In genomic region chr5:119302449-119302848, GRCh38 we compare ENCODE assay signal across 12 cellular contexts. TPM values are rescaled to one million over a fixed set of nuclear protein-coding genes. Genes with fewer than 3 reads are reported as not detected.
DNase-seq lines count a peak whose midpoint lies in the region; ATAC-seq and TF ChIP-seq lines count a peak whose summit lies in the region.
"Had no signal": no experiment of that assay in that cellular context is flagged by ENCODE, and none has a peak within 500 bp of the region (broad histone marks: within the 10 kb centered on the region; RNA-seq: fewer than 3 reads in every experiment).

No MANE protein-coding gene starts in this region.

- H3K36me3 ChIP-seq in CD8-positive, alpha-beta T cell (ENCODE audit: insufficient read depth, low read length) = no peaks in the 10 kb centered on the region
- H3K36me3 ChIP-seq in mammary epithelial cell (ENCODE audit: insufficient read depth, low read length) = no peaks in the 10 kb centered on the region
- H3K36me3 ChIP-seq: neural progenitor cell had no signal

- H3K4me1 ChIP-seq in CD8-positive, alpha-beta T cell (ENCODE audit: insufficient read depth, low read length) = peaks cover 76% of the 10 kb centered on the region
- peaks cover 40% of the 10 kb centered on the region for H3K4me1 ChIP-seq in mammary epithelial cell (ENCODE audit: insufficient read depth, low read length)
- H3K4me1 ChIP-seq: neural progenitor cell had no signal

- TSS peak; percentile 40 for BruUV-seq in mammary epithelial cell (replicated peaks; lab: Mats Ljungman, UMichigan)

- peaks cover 87% of the 10 kb centered on the region for H3K4me1 Mint-ChIP-seq in CD8-positive, alpha-beta T cell (ENCODE audit: low read depth)
- H3K4me1 Mint-ChIP-seq: neural progenitor cell had no signal

- dilution Hi-C loops in mammary epithelial cell (cut with HindIII; ENCODE audit: low sequenced_read_pairs) = no loop called here

- H3K4me2 ChIP-seq in mammary epithelial cell (ENCODE audit: insufficient read depth, low read depth, low read length) = peak overlapping the region; percentile 74
- H3K4me2 ChIP-seq: neural progenitor cell had no signal

- POLR2A ChIA-PET in CD8-positive, alpha-beta T cell (lab: Charles Lee) = interaction anchor here (0.6 to 1.7 kb wide), 3 partner anchors 13 to 34 kb away, joined by 3 to 5 read pairs (median 3); no protein-coding TSS in a partner anchor

- no peak for ATAC-seq in CD8-positive, alpha-beta T cell
- peak; percentile 51 for ATAC-seq in omental fat pad (ENCODE audit: low FRiP score)

- H3K27me3 ChIP-seq in CD8-positive, alpha-beta T cell (ENCODE audit: insufficient read depth, low read length) = no peaks in the 10 kb centered on the region
- H3K27me3 ChIP-seq in mammary epithelial cell (ENCODE audit: insufficient read depth, low read length) = no peaks in the 10 kb centered on the region
- H3K27me3 ChIP-seq: neural progenitor cell had no signal

- H3K27ac ChIP-seq in CD8-positive, alpha-beta T cell (ENCODE audit: low read depth, low read length) = no peak overlapping the region
- peak overlapping the region; percentile 66 for H3K27ac ChIP-seq in mammary epithelial cell (ENCODE audit: insufficient read depth, low read depth, low read length)
- H3K27ac ChIP-seq: neural progenitor cell had no signal

- peak overlapping the region; percentile 99 for H3K27ac Mint-ChIP-seq in CD8-positive, alpha-beta T cell
- H3K27ac Mint-ChIP-seq: neural progenitor cell had no signal

- H3K4me3 Mint-ChIP-seq in CD8-positive, alpha-beta T cell = peak overlapping the region; percentile 64
- H3K4me3 Mint-ChIP-seq: neural progenitor cell had no signal

- no peak for DNase-seq in CD8-positive, alpha-beta T cell
- no peak for DNase-seq in Jurkat, Clone E6-1 (ENCODE audit: low read depth, low spot score)
- no peak for DNase-seq in mammary epithelial cell
- no peak for DNase-seq in omental fat pad (ENCODE audit: low spot score)
- DNase-seq in medulla oblongata (ENCODE audit: extremely low spot score) = no peak
- no peak for DNase-seq in stimulated activated CD8-positive, alpha-beta memory T cell treated with anti-CD3 and anti-CD28 coated beads, Interleukin-4, amount 100 ng/mL, for 48 hours
- DNase-seq in mucosa of gallbladder (ENCODE audit: low spot score) = no peak
- DNase-seq: cerebellar nuclear complex; DMS79; NCI-H2171; stimulated activated naive CD4-positive, alpha-beta T cell treated with Interleukin-2 at 50 U/mL for 16 hours had no signal

- H3K79me2 ChIP-seq in mammary epithelial cell (ENCODE audit: insufficient read depth, low read length) = peaks cover 38% of the 10 kb centered on the region

- no peaks in the 10 kb centered on the region for H3K9me3 Mint-ChIP-seq in CD8-positive, alpha-beta T cell

- intact Hi-C loops in CD8-positive, alpha-beta T cell (cut with DNase I, micrococcal nuclease) = loop anchor here in 1 of 2 experiments (2.0 kb wide), 2 partner anchors 14 to 28 kb away; no protein-coding TSS in a partner anchor
- intact Hi-C loops in mammary epithelial cell (cut with micrococcal nuclease) = loop anchor here (2.0 kb wide), 2 partner anchors 22 to 34 kb away; no protein-coding TSS in a partner anchor

- TF ChIP-seq CTCF in CD8-positive, alpha-beta T cell (IDR thresholded peaks at IDR 0.05) = no peak
- TF ChIP-seq CTCF in mammary epithelial cell (conservative IDR thresholded peaks at IDR 0.05 in 1 of 2, IDR thresholded peaks at IDR 0.05 in 1 of 2; ENCODE audit: extremely low read depth in 1 of 2, insufficient read depth in 1 of 2, low read depth in 1 of 2, low read length in 2 of 2) (no peak), omental fat pad (IDR thresholded peaks at IDR 0.05) (no peak)

- in situ Hi-C loops in mammary epithelial cell (cut with MboI; ENCODE audit: low sequenced_read_pairs in 2 of 2) = no loop called here

- CTCF ChIA-PET in CD8-positive, alpha-beta T cell (lab: Charles Lee) = interaction anchor here (0.6 to 1.8 kb wide), 6 partner anchors 13 to 109 kb away, joined by 3 to 8 read pairs (median 3); no protein-coding TSS in a partner anchor
- CTCF ChIA-PET in mammary epithelial cell (lab: Charles Lee; ENCODE audit: low non-redundant PET) = no interaction called here

- H4K20me1 ChIP-seq in mammary epithelial cell (ENCODE audit: insufficient read depth, low read length) = no peaks in the 10 kb centered on the region

- no peaks in the 10 kb centered on the region for H3K9me3 ChIP-seq in CD8-positive, alpha-beta T cell (ENCODE audit: low read length)
- H3K9me3 ChIP-seq in mammary epithelial cell (replicated peaks; ENCODE audit: insufficient read depth, low read length) = no peaks in the 10 kb centered on the region

- WGBS in mammary epithelial cell (ENCODE audit: low coverage, missing lambda C conversion rate) = 85% methylated on average over 3 of the region's 3 CpGs

- H3K9ac ChIP-seq in mammary epithelial cell (ENCODE audit: insufficient read depth, low read length) = no peak overlapping the region
- H3K9ac ChIP-seq: neural progenitor cell had no signal

- H3K27me3 Mint-ChIP-seq in CD8-positive, alpha-beta T cell (ENCODE audit: low read depth) = no peaks in the 10 kb centered on the region

- H3K36me3 Mint-ChIP-seq in CD8-positive, alpha-beta T cell = peaks cover 25% of the 10 kb centered on the region
- H3K36me3 Mint-ChIP-seq: neural progenitor cell had no signal

- no peak overlapping the region for H3K4me3 ChIP-seq in CD8-positive, alpha-beta T cell (ENCODE audit: low read depth, low read length)
- peak overlapping the region; percentile 4; the same call in 1 of the 2 replicates for H3K4me3 ChIP-seq in Jurkat, Clone E6-1 (ENCODE audit: low read length)
- H3K4me3 ChIP-seq in mammary epithelial cell (replicated peaks in 1 of 3; ENCODE audit: insufficient read depth in 1 of 3, low read depth in 2 of 3, low read length in 3 of 3) = no peak overlapping the region
- H3K4me3 ChIP-seq: neural progenitor cell had no signal

- peak overlapping the region; percentile 47 for H2AFZ ChIP-seq in mammary epithelial cell (ENCODE audit: low read depth, low read length)
- H2AFZ ChIP-seq: neural progenitor cell had no signal

RNA-seq across cellular contexts. Expression of gene TNFAIP8, which starts 53.4 kb away (rescaled TPM):
- 10 to 100 TPM; 62.3 to 63.0 TPM for total RNA-seq in CD8-positive, alpha-beta T cell
- polyA plus RNA-seq in Jurkat, Clone E6-1 (2012; ENCODE audit: insufficient read depth, insufficient read length) = 105 TPM
- total RNA-seq in mammary epithelial cell (10 to 100 TPM; 11.3 to 15.9 TPM), omental fat pad (100 to 1,000 TPM in 1 of 4 donors, 10 to 100 TPM in 3; 24.4 to 106 (median 75.0) TPM), mucosa of gallbladder (17.1 TPM)
- 15.4 TPM for polyA plus RNA-seq in mammary epithelial cell
- polyA minus RNA-seq in mammary epithelial cell = 7.1 TPM
